In the genomic region with DNA sequence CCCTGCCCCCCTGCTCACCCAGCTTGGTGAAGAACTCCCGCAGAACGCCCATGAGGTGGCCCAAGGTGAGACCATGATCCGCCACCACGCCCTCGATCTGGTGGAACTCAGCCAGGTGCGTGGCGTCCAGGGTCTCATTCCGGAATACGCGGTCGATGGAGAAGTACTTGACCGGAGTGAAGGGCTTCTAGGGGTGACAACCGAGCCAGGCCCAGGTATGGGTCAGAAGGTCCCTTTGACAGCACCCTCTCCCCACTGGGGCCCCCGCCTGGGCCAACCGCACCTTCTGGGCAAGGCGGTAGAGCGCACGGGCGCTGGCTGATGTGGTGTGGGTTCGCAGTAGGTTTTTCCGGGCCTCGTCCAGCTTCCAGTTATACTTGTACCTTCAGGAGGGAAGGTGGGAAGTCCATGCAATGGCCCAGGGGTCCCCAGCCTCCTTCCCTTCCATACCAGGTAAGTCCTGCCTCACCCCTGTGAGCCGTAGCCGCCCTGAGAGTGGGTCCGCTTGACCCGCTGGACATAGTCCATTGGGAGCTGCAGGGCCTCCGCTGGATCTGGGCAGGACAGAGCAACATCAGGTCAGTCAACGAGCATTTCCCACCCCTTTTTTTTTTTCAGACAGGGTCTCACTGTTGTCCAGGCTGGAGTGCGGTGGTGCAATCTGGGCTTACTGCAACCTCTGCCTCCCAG, we compare ENCODE assay signal across 32 cellular contexts. TPM values are rescaled to one million over a fixed set of nuclear protein-coding genes. Genes with fewer than 3 reads are reported as not detected.
"Had no signal": no experiment of that assay in that cellular context is flagged by ENCODE, and none has a peak within 500 bp of the region (broad histone marks: within the 10 kb centered on the region; RNA-seq: fewer than 3 reads in every experiment).

No MANE protein-coding gene starts in this region.

- H3K4me3 Mint-ChIP-seq: immature natural killer cell; naive B cell; natural killer cell treated with Interleukin-12 subunit alpha and Interleukin-12 subunit beta and Interleukin-15 and Interleukin-18, amount 100 ng/mL, for 72 hours; neural crest cell; stimulated activated effector memory CD8-positive, alpha-beta T cell treated with anti-CD3 and anti-CD28 coated beads, Interleukin-12 subunit alpha, Interleukin-12 subunit beta, amount 100 ng/mL, for 72 hours had no signal

- H3K9me3 Mint-ChIP-seq: immature natural killer cell; naive B cell; natural killer cell treated with Interleukin-12 subunit alpha and Interleukin-12 subunit beta and Interleukin-15 and Interleukin-18, amount 100 ng/mL, for 72 hours; neural crest cell; stimulated activated effector memory CD8-positive, alpha-beta T cell treated with anti-CD3 and anti-CD28 coated beads, Interleukin-12 subunit alpha, Interleukin-12 subunit beta, amount 100 ng/mL, for 72 hours had no signal

- H3K4me3 ChIP-seq: dorsolateral prefrontal cortex, esophagus muscularis mucosa, gastroesophageal sphincter, heart right ventricle, lower lobe of right lung, mucosa of descending colon, prostate gland, right atrium auricular region, sigmoid colon, stomach, thyroid gland had no signal

- H3K4me1 ChIP-seq: foreskin keratinocyte, heart right ventricle, lower lobe of right lung, prostate gland, right atrium auricular region, sigmoid colon, thyroid gland had no signal

- H3K9me3 ChIP-seq: esophagus muscularis mucosa, gastroesophageal sphincter, heart right ventricle, lower lobe of right lung, mucosa of descending colon, prostate gland, right atrium auricular region, sigmoid colon, stomach, thyroid gland had no signal

- DNase-seq: cerebellar nuclear complex; cortex of kidney; dorsolateral prefrontal cortex; effector CD4-positive, alpha-beta T cell; foreskin keratinocyte; heart right ventricle; hippocampal formation; immature natural killer cell; islet precursor cell; left ventricle myocardium superior; lower lobe of right lung; mucosa of descending colon; naive B cell; sigmoid colon; stimulated activated CD4-positive, alpha-beta T cell treated with anti-CD3 and anti-CD28 coated beads, Interleukin-2, amount 100 ng/mL, for 24 hours; stimulated activated CD4-positive, alpha-beta T cell treated with anti-CD3 and anti-CD28 coated beads, Interleukin-4, amount 100 ng/mL, for 24 hours; stimulated activated naive CD4-positive, alpha-beta T cell treated with Interleukin-2 at 50 U/mL for 16 hours; stomach; thyroid gland; trophoblast cell had no signal

- FAIRE-seq: urothelium cell line had no signal

- H3K27me3 ChIP-seq: dorsolateral prefrontal cortex, esophagus muscularis mucosa, foreskin keratinocyte, gastroesophageal sphincter, heart right ventricle, right atrium auricular region, sigmoid colon, stomach, thyroid gland had no signal

- ATAC-seq: foreskin keratinocyte; gastroesophageal sphincter; left ventricle myocardium superior; mucosa of descending colon; natural killer cell treated with Interleukin-12 subunit alpha and Interleukin-12 subunit beta and Interleukin-15 and Interleukin-18, amount 100 ng/mL, for 72 hours; stimulated activated effector memory CD8-positive, alpha-beta T cell treated with anti-CD3 and anti-CD28 coated beads, Interleukin-12 subunit alpha, Interleukin-12 subunit beta, amount 100 ng/mL, for 72 hours had no signal

- H3K27me3 Mint-ChIP-seq: naive B cell; natural killer cell treated with Interleukin-12 subunit alpha and Interleukin-12 subunit beta and Interleukin-15 and Interleukin-18, amount 100 ng/mL, for 72 hours had no signal

- H3K27ac ChIP-seq: dorsolateral prefrontal cortex, esophagus muscularis mucosa, foreskin keratinocyte, gastroesophageal sphincter, heart right ventricle, lower lobe of right lung, prostate gland, right atrium auricular region, sigmoid colon, stomach, thyroid gland had no signal

- H3K27ac Mint-ChIP-seq: immature natural killer cell; naive B cell; natural killer cell treated with Interleukin-12 subunit alpha and Interleukin-12 subunit beta and Interleukin-15 and Interleukin-18, amount 100 ng/mL, for 72 hours; stimulated activated effector memory CD8-positive, alpha-beta T cell treated with anti-CD3 and anti-CD28 coated beads, Interleukin-12 subunit alpha, Interleukin-12 subunit beta, amount 100 ng/mL, for 72 hours had no signal

RNA-seq across cellular contexts. Expression of gene SYCE2, which starts 5.7 kb away (rescaled TPM):
- total RNA-seq: fibroblast of lung, left ventricle myocardium superior, lower lobe of right lung, osteocyte, right atrium auricular region, sigmoid colon, skeletal muscle tissue, stomach, subcutaneous adipose tissue, thyroid gland had no signal
